ENCODE assay signal across 13 cellular contexts in genomic region chr17:61294777-61295176, GRCh38.
DNase-seq lines count a peak whose midpoint lies in the region; ATAC-seq and TF ChIP-seq lines count a peak whose summit lies in the region.
"Had no signal": no experiment of that assay in that cellular context is flagged by ENCODE, and none has a peak within 500 bp of the region (broad histone marks: within the 10 kb centered on the region; RNA-seq: fewer than 3 reads in every experiment).

No MANE protein-coding gene starts in this region.

- no peaks in the 10 kb centered on the region for H3K27me3 Mint-ChIP-seq in CD8-positive, alpha-beta T cell (ENCODE audit: low read depth)
- H3K27me3 Mint-ChIP-seq: CD4-positive, CD25-positive, alpha-beta regulatory T cell had no signal

- no peak overlapping the region for H3K9ac ChIP-seq in IMR-90 (ENCODE audit: low read depth, low read length)

- peak overlapping the region; percentile 50; the same call in 1 of the 2 replicates for H3K23ac ChIP-seq in IMR-90 (ENCODE audit: low read depth, low read length)

- peak overlapping the region; percentile 74 for H2BK120ac ChIP-seq in IMR-90 (ENCODE audit: low read depth, low read length)

- H2AFZ ChIP-seq in IMR-90 (replicated peaks; ENCODE audit: low read length, poor library complexity), result peak overlapping the region; percentile 48

- H2BK20ac ChIP-seq in IMR-90 (ENCODE audit: low read depth, low read length), result peak overlapping the region; percentile 91

- H2BK5ac ChIP-seq in IMR-90 (ENCODE audit: low read depth, low read length, poor library complexity, severe bottlenecking), result peak overlapping the region; percentile 6

- peak overlapping the region; percentile 85 for H3K4ac ChIP-seq in IMR-90 (ENCODE audit: low read depth, low read length)

- no peaks in the 10 kb centered on the region for H3K27me3 ChIP-seq in IMR-90 (ENCODE audit: control insufficient read depth, insufficient read depth, low read length)
- no peaks in the 10 kb centered on the region for H3K27me3 ChIP-seq in CD8-positive, alpha-beta T cell (ENCODE audit: insufficient read depth, low read length)

- peaks cover 20% of the 10 kb centered on the region for H3K4me1 ChIP-seq in IMR-90 (ENCODE audit: control insufficient read depth, insufficient read depth, low read length)
- H3K4me1 ChIP-seq in CD8-positive, alpha-beta T cell (ENCODE audit: insufficient read depth, low read length), result no peaks in the 10 kb centered on the region

- peak overlapping the region; percentile 26 for H3K18ac ChIP-seq in IMR-90 (ENCODE audit: low read depth, low read length)

- no peak overlapping the region for H3K27ac Mint-ChIP-seq in CD8-positive, alpha-beta T cell
- H3K27ac Mint-ChIP-seq: CD4-positive, CD25-positive, alpha-beta regulatory T cell had no signal

- DNase-seq in AG10803 (ENCODE audit: low read depth) (peak; percentile 65), IMR-90 (peak; percentile 81), cardiac fibroblast (ENCODE audit: low read depth in 2 of 2) (peak; percentile 36 to 82), kidney tubule cell (ENCODE audit: low spot score) (peak; percentile 89), ureter (ENCODE audit: low spot score) (no peak), nucleus accumbens (lab: John Stamatoyannopoulos, UW) (no peak)
- DNase-seq in CD8-positive, alpha-beta T cell, result no peak
- DNase-seq: CD4-positive, CD25-positive, alpha-beta regulatory T cell; KG1; NCI-H446 treated with DMSO at 0.1 percent for 48 hours; stimulated activated CD4-positive, alpha-beta T cell treated with anti-CD3 and anti-CD28 coated beads, Interleukin-2, amount 100 ng/mL, for 24 hours; substantia nigra had no signal

- peak overlapping the region; percentile 79 for H3K14ac ChIP-seq in IMR-90 (replicated peaks; ENCODE audit: low read depth, low read length)

- H4K8ac ChIP-seq in IMR-90 (ENCODE audit: low read depth in 2 of 2, low read length in 2 of 2), result peak overlapping the region; percentile 5 to 59; a peak in 3 of 4 replicates

- no peak overlapping the region for H3K56ac ChIP-seq in IMR-90 (ENCODE audit: extremely low read depth, insufficient read depth, low read length)

- no TSS peak for BruUV-seq in IMR-90 (replicated peaks; lab: Mats Ljungman, UMichigan)

- no peaks in the 10 kb centered on the region for H3K9me3 ChIP-seq in IMR-90 (ENCODE audit: control insufficient read depth, insufficient read depth, low read length)
- H3K9me3 ChIP-seq in CD8-positive, alpha-beta T cell (ENCODE audit: low read length), result no peaks in the 10 kb centered on the region

- H2AK5ac ChIP-seq in IMR-90 (ENCODE audit: low read depth, low read length), result peak overlapping the region; percentile 80

- peak overlapping the region; percentile 3; the same call in 1 of the 2 replicates for H3K4me2 ChIP-seq in IMR-90 (ENCODE audit: low read depth, low read length)

- no peak overlapping the region for H2AK9ac ChIP-seq in IMR-90 (replicated peaks; ENCODE audit: low read depth, low read length, poor library complexity)

- WGBS in IMR-90 (ENCODE audit: extremely low coverage in 2 of 2, insufficient read length in 1 of 2), 2 experiments, result no CpG with 5 or more reads among the region's 3 CpGs

- H3K27ac ChIP-seq in IMR-90 (ENCODE audit: insufficient read depth, low read length), result 0 out of 2 replicates have a peak overlapping the region, but pooled peaks have one; percentile 5
- H3K27ac ChIP-seq in CD8-positive, alpha-beta T cell (ENCODE audit: low read depth, low read length), result no peak overlapping the region

- POLR2A ChIA-PET in IMR-90 (lab: Charles Lee; ENCODE audit: unreplicated experiment), result no interaction called here
- POLR2A ChIA-PET in CD8-positive, alpha-beta T cell (lab: Charles Lee), result no interaction called here

- intact Hi-C loops in IMR-90 (cut with micrococcal nuclease), result no loop called here
- intact Hi-C loops in CD8-positive, alpha-beta T cell (cut with DNase I, micrococcal nuclease), result no loop called here

- H4K5ac ChIP-seq in IMR-90 (ENCODE audit: low read depth, low read length), result peak overlapping the region; percentile 11

- peak overlapping the region; percentile 74; the same call in 2 of the 3 replicates for H2BK15ac ChIP-seq in IMR-90 (ENCODE audit: low read depth, low read length)

- H3K36me3 Mint-ChIP-seq in CD8-positive, alpha-beta T cell, result no peaks in the 10 kb centered on the region
- H3K36me3 Mint-ChIP-seq: CD4-positive, CD25-positive, alpha-beta regulatory T cell had no signal

- H3K9me1 ChIP-seq in IMR-90 (ENCODE audit: insufficient read depth, low read length), result peaks cover 16% of the 10 kb centered on the region

- no peaks in the 10 kb centered on the region for H3K36me3 ChIP-seq in IMR-90 (ENCODE audit: control insufficient read depth, insufficient read depth, low read length)
- H3K36me3 ChIP-seq in CD8-positive, alpha-beta T cell (ENCODE audit: insufficient read depth, low read length), result no peaks in the 10 kb centered on the region

- peak overlapping the region; percentile 87 for H4K91ac ChIP-seq in IMR-90 (ENCODE audit: insufficient read depth, low read depth, low read length)

- no peak overlapping the region for H3K4me3 ChIP-seq in AG10803 (ENCODE audit: low read length)
- no peak overlapping the region for H3K4me3 ChIP-seq in IMR-90 (ENCODE audit: insufficient read depth, low read depth, low read length)
- H3K4me3 ChIP-seq in cardiac fibroblast (replicated peaks in 1 of 2; ENCODE audit: low read depth in 2 of 2, low read length in 2 of 2), result no peak overlapping the region
- no peak overlapping the region for H3K4me3 ChIP-seq in CD8-positive, alpha-beta T cell (ENCODE audit: low read depth, low read length)

- peaks cover 5 to 26% of the 10 kb centered on the region in 2 experiments; a peak in 2 of 4 replicates for H3K79me1 ChIP-seq in IMR-90 (ENCODE audit: low read depth in 1 of 2, low read length in 2 of 2)

- CTCF ChIA-PET in IMR-90 (lab: Yijun Ruan, JAX), result no interaction called here
- CTCF ChIA-PET in CD8-positive, alpha-beta T cell (lab: Charles Lee), result no interaction called here

- in situ Hi-C loops in IMR-90 (cut with MboI; ENCODE audit: low sequenced_read_pairs), result no loop called here

- no peak for TF ChIP-seq POLR2A in IMR-90 (IDR thresholded peaks at IDR 0.05; ENCODE audit: low read depth, low read length)

- no peak overlapping the region for H3K4me3 Mint-ChIP-seq in CD8-positive, alpha-beta T cell
- H3K4me3 Mint-ChIP-seq: CD4-positive, CD25-positive, alpha-beta regulatory T cell had no signal

- no peaks in the 10 kb centered on the region for H3K4me1 Mint-ChIP-seq in CD8-positive, alpha-beta T cell (ENCODE audit: low read depth)

- dilution Hi-C loops in IMR-90 (cut with HindIII; ENCODE audit: low sequenced_read_pairs, unreplicated experiment), result no loop called here

- no peak for TF ChIP-seq RAD21 in IMR-90 (IDR thresholded peaks at IDR 0.05; ENCODE audit: low read length)

- ATAC-seq in IMR-90 (ENCODE audit: low read depth) (peak; percentile 79), HG02973 (IDR thresholded peaks at IDR 0.05; ENCODE audit: unreplicated experiment) (no peak)
- ATAC-seq in CD8-positive, alpha-beta T cell, result no peak

- H4K20me1 ChIP-seq in IMR-90 (ENCODE audit: insufficient read depth, low read length), result no peaks in the 10 kb centered on the region

- no peaks in the 10 kb centered on the region for H3K9me3 Mint-ChIP-seq in CD8-positive, alpha-beta T cell
- H3K9me3 Mint-ChIP-seq: CD4-positive, CD25-positive, alpha-beta regulatory T cell had no signal

- TF ChIP-seq CTCF in AG10803 (conservative IDR thresholded peaks at IDR 0.05; ENCODE audit: low read length), result no peak
- TF ChIP-seq CTCF in IMR-90 (conservative IDR thresholded peaks at IDR 0.05; ENCODE audit: low read depth, low read length), result no peak
- TF ChIP-seq CTCF in cardiac fibroblast (IDR thresholded peaks at IDR 0.05; ENCODE audit: low read depth, low read length), result no peak
- TF ChIP-seq CTCF in CD8-positive, alpha-beta T cell (IDR thresholded peaks at IDR 0.05), result no peak

TF ChIP-seq in IMR-90, 13 proteins besides CTCF, POLR2A, EP300 and RAD21:
- TF ChIP-seq SMC3 (IDR thresholded peaks at IDR 0.05; ENCODE audit: low read depth, low read length), result peak; percentile 6; the same call in 1 of the 2 replicates
- peak; percentile 21; the same call in 1 of the 2 replicates for TF ChIP-seq CEBPB (IDR thresholded peaks at IDR 0.05; ENCODE audit: low read depth, low read length)
- no peak for TF ChIP-seq BHLHE40 (IDR thresholded peaks at IDR 0.05; ENCODE audit: low read depth, low read length)
TF ChIP-seq in IMR-90: peak in this region for 2.

Comparison
In these comparisons a context has a peak if more than half of its experiments do, and no peak if none do; other contexts are left out.
1. DNase-seq: peak in AG10803 (single experiment), IMR-90 (single experiment), cardiac fibroblast (2 of 2) and kidney tubule cell (single experiment); none in ureter (single experiment), CD8-positive, alpha-beta T cell (0 of 7) and nucleus accumbens (0 of 56).